ENCODE assay signal across 25 cellular contexts in the genomic region with DNA sequence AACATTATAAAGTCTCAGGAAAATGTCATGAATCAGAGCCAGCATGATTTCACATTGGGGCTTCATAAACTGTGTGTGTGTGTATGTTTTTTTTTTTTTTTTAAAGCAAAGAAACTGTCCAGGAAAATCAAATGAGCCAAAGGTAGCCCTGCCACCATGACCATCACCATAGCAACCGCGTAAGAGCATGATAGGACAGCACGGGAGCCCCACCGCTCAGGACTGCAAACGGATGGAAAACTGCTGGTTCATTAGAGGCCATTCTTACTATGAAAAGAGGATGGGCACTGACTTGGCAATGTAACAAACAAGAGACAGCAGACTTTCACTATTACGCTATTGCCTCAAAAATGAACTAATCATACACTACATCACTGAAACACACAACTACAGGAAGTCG.
DNase-seq lines count a peak whose midpoint lies in the region; FAIRE-seq and TF ChIP-seq lines count a peak whose summit lies in the region.
"Had no signal": no experiment of that assay in that cellular context is flagged by ENCODE, and none has a peak within 500 bp of the region (broad histone marks: within the 10 kb centered on the region; RNA-seq: fewer than 3 reads in every experiment).

No MANE protein-coding gene starts in this region.

- H4K8ac ChIP-seq in neuronal stem cell (ENCODE audit: low read depth, low read length), result no peak overlapping the region

- H3K4me3 ChIP-seq in astrocyte (ENCODE audit: insufficient read depth, low read depth, low read length) (no peak overlapping the region), neuronal stem cell (ENCODE audit: low read length in 2 of 2) (no peak overlapping the region), colonic mucosa (no peak overlapping the region)
- H3K4me3 ChIP-seq: esophagus squamous epithelium, GM12878, left lung, skin epidermis, uterus had no signal

- no peaks in the 10 kb centered on the region for H4K20me1 ChIP-seq in astrocyte (ENCODE audit: insufficient read depth, low read length)

- H4K91ac ChIP-seq in neuronal stem cell (ENCODE audit: low read depth, low read length, poor library complexity), result no peak overlapping the region

- no peak overlapping the region for H3K18ac ChIP-seq in neuronal stem cell (ENCODE audit: low read length)

- H3K27ac Mint-ChIP-seq in astrocyte (ENCODE audit: unreplicated experiment), result no peak overlapping the region
- H3K27ac Mint-ChIP-seq: activated naive CD4-positive, alpha-beta T cell treated with anti-CD3 and anti-CD28 coated beads, Interleukin-2, amount 50 U/mL, for 24 hours; activated T-helper 2 cell treated with anti-CD3 and anti-CD28 coated beads, Interferon-gamma antibody, Interleukin-2, Interleukin-4, amounts not matched to agents 10 μg/mL and 5 μg/mL and 100 μg/mL, durations not matched to agents 14 hours and 24 hours and 36 hours; immature natural killer cell had no signal

- H3K23ac ChIP-seq in neuronal stem cell (ENCODE audit: low read depth, low read length, poor library complexity), result no peak overlapping the region

- H3K27ac ChIP-seq in astrocyte (ENCODE audit: low read depth, low read length), result no peak overlapping the region
- H3K27ac ChIP-seq in neuronal stem cell (replicated peaks; ENCODE audit: low read length), result no peak overlapping the region
- no peak overlapping the region for H3K27ac ChIP-seq in colonic mucosa
- H3K27ac ChIP-seq: C4-2B, esophagus squamous epithelium, KMS-11, left lung, uterus had no signal

- H3K4me3 Mint-ChIP-seq in astrocyte (ENCODE audit: unreplicated experiment), result no peak overlapping the region
- H3K4me3 Mint-ChIP-seq: activated naive CD4-positive, alpha-beta T cell treated with anti-CD3 and anti-CD28 coated beads, Interleukin-2, amount 50 U/mL, for 24 hours; immature natural killer cell had no signal

- H3K4ac ChIP-seq in neuronal stem cell (ENCODE audit: low read length), result no peak overlapping the region

- no peak overlapping the region for H3K9ac ChIP-seq in astrocyte (ENCODE audit: low read length)
- no peak overlapping the region for H3K9ac ChIP-seq in neuronal stem cell (ENCODE audit: low read depth, low read length, poor library complexity)
- H3K9ac ChIP-seq in colonic mucosa (ENCODE audit: low read depth in 2 of 2, low read length in 2 of 2), result no peak overlapping the region
- H3K9ac ChIP-seq: KMS-11 had no signal

- H3K9me3 ChIP-seq in astrocyte (ENCODE audit: insufficient read depth, low read depth, low read length) (no peaks in the 10 kb centered on the region), neuronal stem cell (replicated peaks in 1 of 2; ENCODE audit: control insufficient read depth in 2 of 2, insufficient read depth in 1 of 2, low read depth in 1 of 2, low read length in 2 of 2) (no peaks in the 10 kb centered on the region), colonic mucosa (no peaks in the 10 kb centered on the region)
- H3K9me3 ChIP-seq: esophagus squamous epithelium, left lung, uterus had no signal

- H3K27me3 Mint-ChIP-seq in astrocyte (ENCODE audit: low read depth, unreplicated experiment), result no peaks in the 10 kb centered on the region

- no peaks in the 10 kb centered on the region for H3K27me3 ChIP-seq in astrocyte (ENCODE audit: insufficient read depth, low read length)
- H3K27me3 ChIP-seq in neuronal stem cell (ENCODE audit: control insufficient read depth in 3 of 3, insufficient read depth in 3 of 3, low read depth in 1 of 3, low read length in 3 of 3), result no peaks in the 10 kb centered on the region
- no peaks in the 10 kb centered on the region for H3K27me3 ChIP-seq in colonic mucosa
- H3K27me3 ChIP-seq: esophagus squamous epithelium, left lung, uterus had no signal

- no peaks in the 10 kb centered on the region for H3K9me3 Mint-ChIP-seq in astrocyte (ENCODE audit: unreplicated experiment)
- H3K9me3 Mint-ChIP-seq: activated T-helper 2 cell treated with anti-CD3 and anti-CD28 coated beads, Interferon-gamma antibody, Interleukin-2, Interleukin-4, amounts not matched to agents 10 μg/mL and 5 μg/mL and 100 μg/mL, durations not matched to agents 14 hours and 24 hours and 36 hours had no signal

- no peak overlapping the region for H2BK12ac ChIP-seq in neuronal stem cell (ENCODE audit: low read length)

- H2BK5ac ChIP-seq in neuronal stem cell (ENCODE audit: low read length), result no peak overlapping the region

- no CpG with 5 or more reads among the region's 7 CpGs for WGBS in neuronal stem cell (ENCODE audit: extremely low coverage in 2 of 2, insufficient read length in 2 of 2, insufficient replicate concordance in 1 of 2), 2 donors

- H2AFZ ChIP-seq in astrocyte (ENCODE audit: low read depth, low read length) (peak overlapping the region; percentile 62), neuronal stem cell (ENCODE audit: low read length) (no peak overlapping the region)

- DNase-seq in NCI-H1105 (lab: John Stamatoyannopoulos, UW) (peak; percentile 78), NCI-H2227 treated with DMSO at 0.1 percent for 48 hours (lab: John Stamatoyannopoulos, UW) (peak; percentile 81), astrocyte (ENCODE audit: low read depth) (no peak), neuronal stem cell (ENCODE audit: low spot score) (peak; percentile 3), colonic mucosa (no peak), superior temporal gyrus (ENCODE audit: extremely low spot score) (no peak), cerebellum (ENCODE audit: low spot score) (no peak)
- DNase-seq: activated CD4-positive, CD25-positive, alpha-beta regulatory T cell; dermis blood vessel endothelial cell; esophagus squamous epithelium; immature natural killer cell; left lung; mesenchymal stem cell; MM.1S; NCI-H226; stimulated activated naive CD8-positive, alpha-beta T cell treated with anti-CD3 and anti-CD28 coated beads, Interleukin-15, Interleukin-2, amounts not matched to agents 100 U/mL and 50 U/mL, for 24 hours; T1000; uterus had no signal

- H2AK5ac ChIP-seq in neuronal stem cell (ENCODE audit: low read depth, low read length), result no peak overlapping the region

- H3K36me3 ChIP-seq in astrocyte (ENCODE audit: insufficient read depth, low read length), result no peaks in the 10 kb centered on the region
- H3K36me3 ChIP-seq in neuronal stem cell (replicated peaks in 1 of 2; ENCODE audit: control insufficient read depth in 2 of 2, insufficient read depth in 2 of 2, low read length in 2 of 2), result no peaks in the 10 kb centered on the region
- H3K36me3 ChIP-seq in colonic mucosa, result no peaks in the 10 kb centered on the region
- H3K36me3 ChIP-seq: esophagus squamous epithelium, left lung, uterus had no signal

- H3K4me1 Mint-ChIP-seq in astrocyte (ENCODE audit: low read depth, unreplicated experiment), result no peaks in the 10 kb centered on the region
- H3K4me1 Mint-ChIP-seq: activated naive CD4-positive, alpha-beta T cell treated with anti-CD3 and anti-CD28 coated beads, Interleukin-2, amount 50 U/mL, for 24 hours; immature natural killer cell had no signal

- no peaks in the 10 kb centered on the region for H3K36me3 Mint-ChIP-seq in astrocyte (ENCODE audit: low read depth, unreplicated experiment)
- H3K36me3 Mint-ChIP-seq: activated naive CD4-positive, alpha-beta T cell treated with anti-CD3 and anti-CD28 coated beads, Interleukin-2, amount 50 U/mL, for 24 hours; immature natural killer cell had no signal

- no peak for TF ChIP-seq CTCF in astrocyte (IDR thresholded peaks at IDR 0.05; ENCODE audit: insufficient read depth, low read depth, low read length)
- TF ChIP-seq CTCF in colonic mucosa (IDR thresholded peaks at IDR 0.05), result no peak

- H3K79me1 ChIP-seq in neuronal stem cell (ENCODE audit: low read depth, low read length), result no peaks in the 10 kb centered on the region

- FAIRE-seq in astrocyte (lab: Jason Lieb, UNC), result no peak
- FAIRE-seq: frontal cortex, GM12878 had no signal

- H3K14ac ChIP-seq in neuronal stem cell (ENCODE audit: low read length), result no peak overlapping the region

- H3K4me1 ChIP-seq in astrocyte (ENCODE audit: insufficient read depth, low read length), result no peaks in the 10 kb centered on the region
- no peaks in the 10 kb centered on the region for H3K4me1 ChIP-seq in neuronal stem cell (ENCODE audit: control insufficient read depth in 2 of 2, insufficient read depth in 1 of 2, low read depth in 1 of 2, low read length in 2 of 2)
- H3K4me1 ChIP-seq in colonic mucosa, result no peaks in the 10 kb centered on the region
- H3K4me1 ChIP-seq: esophagus squamous epithelium, left lung, uterus had no signal

- no peaks in the 10 kb centered on the region for H3K79me2 ChIP-seq in astrocyte (ENCODE audit: insufficient read depth, low read length)

- H2BK15ac ChIP-seq in neuronal stem cell (ENCODE audit: low read length), result no peak overlapping the region

- H2BK120ac ChIP-seq in neuronal stem cell (ENCODE audit: low read depth, low read length), result no peak overlapping the region

- intact Hi-C loops in colonic mucosa (cut with DNase I), result no loop called here

- H3K4me2 ChIP-seq in astrocyte (ENCODE audit: low read length) (peak overlapping the region; percentile 34), neuronal stem cell (ENCODE audit: insufficient read depth, low read length, poor library complexity, severe bottlenecking) (no peak overlapping the region)
- H3K4me2 ChIP-seq: KMS-11 had no signal

Comparison
In these comparisons a context has a peak if more than half of its experiments do, and no peak if none do; other contexts are left out.
1. DNase-seq: peak in NCI-H1105 (single experiment), NCI-H2227 treated with DMSO at 0.1 percent for 48 hours (single experiment) and neuronal stem cell (single experiment); none in astrocyte (single experiment), colonic mucosa (single experiment), superior temporal gyrus (single experiment) and cerebellum (single experiment).